ENCODE assay signal across 24 cellular contexts in genomic region chr2:20186855-20187187, GRCh38. TPM values are rescaled to one million over a fixed set of nuclear protein-coding genes. Genes with fewer than 3 reads are reported as not detected.
DNase-seq lines count a peak whose midpoint lies in the region; ATAC-seq and TF ChIP-seq lines count a peak whose summit lies in the region.
"Had no signal": no experiment of that assay in that cellular context is flagged by ENCODE, and none has a peak within 500 bp of the region (broad histone marks: within the 10 kb centered on the region; RNA-seq: fewer than 3 reads in every experiment).

No MANE protein-coding gene starts in this region.

- H3K79me2 ChIP-seq in mammary epithelial cell (ENCODE audit: insufficient read depth, low read length) = no peaks in the 10 kb centered on the region

- H3K27ac ChIP-seq in mammary epithelial cell (ENCODE audit: insufficient read depth, low read depth, low read length) (no peak overlapping the region), brain microvascular endothelial cell (peak overlapping the region; percentile 77), muscle layer of duodenum (ENCODE audit: low read length) (peak overlapping the region; percentile 45)
- no peak overlapping the region for H3K27ac ChIP-seq in CD4-positive, alpha-beta memory T cell (ENCODE audit: low read depth, low read length)
- no peak overlapping the region for H3K27ac ChIP-seq in CD8-positive, alpha-beta T cell (ENCODE audit: low read depth, low read length)
- H3K27ac ChIP-seq: cardiac muscle cell, gastrocnemius medialis, right atrium auricular region, tibial artery, VCaP had no signal

- no peak overlapping the region for H3K9ac ChIP-seq in mammary epithelial cell (ENCODE audit: insufficient read depth, low read length)

- H3K36me3 ChIP-seq in mammary epithelial cell (ENCODE audit: insufficient read depth, low read length) (no peaks in the 10 kb centered on the region), brain microvascular endothelial cell (replicated peaks) (no peaks in the 10 kb centered on the region), muscle layer of duodenum (ENCODE audit: control insufficient read depth in 1 of 2, insufficient read depth in 2 of 2, low read length in 2 of 2) (no peaks in the 10 kb centered on the region)
- H3K36me3 ChIP-seq in CD4-positive, alpha-beta memory T cell (ENCODE audit: insufficient read depth, low read length) = no peaks in the 10 kb centered on the region
- H3K36me3 ChIP-seq in CD8-positive, alpha-beta T cell (ENCODE audit: insufficient read depth, low read length) = no peaks in the 10 kb centered on the region
- H3K36me3 ChIP-seq: adrenal gland, cardiac muscle cell, gastrocnemius medialis, HAP-1, right atrium auricular region, tibial artery had no signal

- no peaks in the 10 kb centered on the region for H3K27me3 ChIP-seq in mammary epithelial cell (ENCODE audit: insufficient read depth, low read length)
- H3K27me3 ChIP-seq in brain microvascular endothelial cell (replicated peaks) = no peaks in the 10 kb centered on the region
- H3K27me3 ChIP-seq in muscle layer of duodenum (ENCODE audit: low read depth, low read length) = no peaks in the 10 kb centered on the region
- H3K27me3 ChIP-seq in CD4-positive, alpha-beta memory T cell (ENCODE audit: insufficient read depth, low read length) = no peaks in the 10 kb centered on the region
- no peaks in the 10 kb centered on the region for H3K27me3 ChIP-seq in CD8-positive, alpha-beta T cell (ENCODE audit: insufficient read depth, low read length)
- H3K27me3 ChIP-seq: adrenal gland, cardiac muscle cell, gastrocnemius medialis, right atrium auricular region had no signal

- no peaks in the 10 kb centered on the region for H3K9me3 ChIP-seq in mammary epithelial cell (replicated peaks; ENCODE audit: insufficient read depth, low read length)
- H3K9me3 ChIP-seq in muscle layer of duodenum (ENCODE audit: control insufficient read depth in 1 of 2, low read length in 2 of 2) = no peaks in the 10 kb centered on the region
- no peaks in the 10 kb centered on the region for H3K9me3 ChIP-seq in CD4-positive, alpha-beta memory T cell (ENCODE audit: control insufficient read depth in 1 of 2, low read length in 2 of 2)
- no peaks in the 10 kb centered on the region for H3K9me3 ChIP-seq in CD8-positive, alpha-beta T cell (ENCODE audit: low read length)
- H3K9me3 ChIP-seq: adrenal gland, gastrocnemius medialis, HAP-1, right atrium auricular region, tibial artery had no signal

- no peak overlapping the region for H3K4me3 Mint-ChIP-seq in MCF 10A (ENCODE audit: unreplicated experiment)
- H3K4me3 Mint-ChIP-seq in CD4-positive, alpha-beta memory T cell = no peak overlapping the region
- no peak overlapping the region for H3K4me3 Mint-ChIP-seq in CD8-positive, alpha-beta T cell
- H3K4me3 Mint-ChIP-seq: stimulated activated memory B cell treated with anti-CD40 and anti-IgM and Interleukin-4, amounts not matched to agents 10 μg/mL and 1 μg/mL and 100 μg/mL, for 72 hours; T-helper 17 cell had no signal

- intact Hi-C loops in MCF 10A (cut with micrococcal nuclease) = no loop called here
- intact Hi-C loops in mammary epithelial cell (cut with micrococcal nuclease) = no loop called here
- intact Hi-C loops in CD4-positive, alpha-beta memory T cell (cut with micrococcal nuclease) = no loop called here
- intact Hi-C loops in CD8-positive, alpha-beta T cell (cut with DNase I, micrococcal nuclease) = no loop called here

- no peaks in the 10 kb centered on the region for H4K20me1 ChIP-seq in mammary epithelial cell (ENCODE audit: insufficient read depth, low read length)

- H3K4me2 ChIP-seq in mammary epithelial cell (ENCODE audit: insufficient read depth, low read depth, low read length) = no peak overlapping the region

- no TSS peak for BruUV-seq in MCF 10A (replicated peaks; lab: Mats Ljungman, UMichigan)
- no TSS peak for BruUV-seq in mammary epithelial cell (replicated peaks; lab: Mats Ljungman, UMichigan)

- CTCF ChIA-PET in MCF 10A (lab: Yijun Ruan, JAX) = interaction anchor here (0.9 kb wide), 1 partner anchor 81 kb away, joined by 3 read pairs; no protein-coding TSS in a partner anchor
- CTCF ChIA-PET in mammary epithelial cell (lab: Charles Lee; ENCODE audit: low non-redundant PET) = no interaction called here
- CTCF ChIA-PET in CD4-positive, alpha-beta memory T cell (lab: Charles Lee; ENCODE audit: partially characterized antibody) = no interaction called here
- CTCF ChIA-PET in CD8-positive, alpha-beta T cell (lab: Charles Lee) = no interaction called here

- H3K27ac Mint-ChIP-seq in MCF 10A (ENCODE audit: low read depth, unreplicated experiment) = peak overlapping the region; percentile 46
- no peak overlapping the region for H3K27ac Mint-ChIP-seq in CD4-positive, alpha-beta memory T cell
- H3K27ac Mint-ChIP-seq in CD8-positive, alpha-beta T cell = no peak overlapping the region
- H3K27ac Mint-ChIP-seq: T-helper 17 cell had no signal

- DNase-seq in MCF 10A (ENCODE audit: unreplicated experiment) = no peak
- DNase-seq in mammary epithelial cell = no peak
- no peak for DNase-seq in brain microvascular endothelial cell
- no peak for DNase-seq in CD4-positive, alpha-beta memory T cell
- no peak for DNase-seq in CD8-positive, alpha-beta T cell
- no peak for DNase-seq in stimulated activated CD4-positive, alpha-beta T cell treated with anti-CD3 and anti-CD28 coated beads, Interleukin-2, amount 100 ng/mL, for 48 hours
- DNase-seq: 8988T; activated CD4-positive, alpha-beta T cell treated with anti-CD3 and anti-CD28 coated beads, Interleukin-2, amount 50 U/mL, for 4 hours; activated effector memory CD4-positive, alpha-beta T cell treated with anti-CD3 and anti-CD28 coated beads, Interleukin-2, amount 50 U/mL, for 16 hours; gastrocnemius medialis; KG1; NCI-H1092 treated with DMSO at 0.1 percent for 48 hours; NCI-H2081; T-helper 17 cell had no signal

- H3K4me1 ChIP-seq in mammary epithelial cell (ENCODE audit: insufficient read depth, low read length) (peaks cover 39% of the 10 kb centered on the region), muscle layer of duodenum (ENCODE audit: control insufficient read depth in 1 of 2, insufficient read depth in 2 of 2, low read length in 2 of 2) (peaks cover 0 to 3% of the 10 kb centered on the region in 2 donors)
- H3K4me1 ChIP-seq in CD4-positive, alpha-beta memory T cell (ENCODE audit: insufficient read depth, low read length) = no peaks in the 10 kb centered on the region
- no peaks in the 10 kb centered on the region for H3K4me1 ChIP-seq in CD8-positive, alpha-beta T cell (ENCODE audit: insufficient read depth, low read length)
- H3K4me1 ChIP-seq: gastrocnemius medialis, right atrium auricular region had no signal

- H3K9me3 Mint-ChIP-seq in MCF 10A (ENCODE audit: unreplicated experiment) = no peaks in the 10 kb centered on the region
- no peaks in the 10 kb centered on the region for H3K9me3 Mint-ChIP-seq in CD4-positive, alpha-beta memory T cell
- H3K9me3 Mint-ChIP-seq in CD8-positive, alpha-beta T cell = no peaks in the 10 kb centered on the region
- H3K9me3 Mint-ChIP-seq: stimulated activated memory B cell treated with anti-CD40 and anti-IgM and Interleukin-4, amounts not matched to agents 10 μg/mL and 1 μg/mL and 100 μg/mL, for 72 hours had no signal

- dilution Hi-C loops in mammary epithelial cell (cut with HindIII; ENCODE audit: low sequenced_read_pairs) = loop anchor here (5.0 kb wide), 2 partner anchors 45 to 80 kb away; no protein-coding TSS in a partner anchor

- in situ Hi-C loops in mammary epithelial cell (cut with MboI; ENCODE audit: low sequenced_read_pairs in 2 of 2) = no loop called here
- in situ Hi-C loops in brain microvascular endothelial cell (cut with HindIII; ENCODE audit: low pct_ligation_motif_present, low sequenced_read_pairs) = no loop called here

- TF ChIP-seq CTCF in MCF 10A (IDR thresholded peaks at IDR 0.05; ENCODE audit: unreplicated experiment) (no peak), mammary epithelial cell (conservative IDR thresholded peaks at IDR 0.05 in 1 of 2, IDR thresholded peaks at IDR 0.05 in 1 of 2; ENCODE audit: extremely low read depth in 1 of 2, insufficient read depth in 1 of 2, low read depth in 1 of 2, low read length in 2 of 2) (no peak), brain microvascular endothelial cell (IDR thresholded peaks at IDR 0.05; ENCODE audit: low read depth, low read length, missing control alignments) (no peak)
- TF ChIP-seq CTCF in CD8-positive, alpha-beta T cell (IDR thresholded peaks at IDR 0.05) = no peak

- peaks cover 28% of the 10 kb centered on the region for H3K4me1 Mint-ChIP-seq in MCF 10A (ENCODE audit: insufficient read depth, unreplicated experiment)
- H3K4me1 Mint-ChIP-seq in CD4-positive, alpha-beta memory T cell = no peaks in the 10 kb centered on the region
- no peaks in the 10 kb centered on the region for H3K4me1 Mint-ChIP-seq in CD8-positive, alpha-beta T cell (ENCODE audit: low read depth)
- H3K4me1 Mint-ChIP-seq: stimulated activated memory B cell treated with anti-CD40 and anti-IgM and Interleukin-4, amounts not matched to agents 10 μg/mL and 1 μg/mL and 100 μg/mL, for 72 hours had no signal

- POLR2A ChIA-PET in MCF 10A (lab: Yijun Ruan, JAX) = interaction anchor here (1.1 to 2.1 kb wide), 3 partner anchors 27 to 45 kb away, joined by 3 to 7 read pairs (median 5); no protein-coding TSS in a partner anchor
- POLR2A ChIA-PET in CD4-positive, alpha-beta memory T cell (lab: Charles Lee; ENCODE audit: partially characterized antibody) = no interaction called here
- POLR2A ChIA-PET in CD8-positive, alpha-beta T cell (lab: Charles Lee) = no interaction called here

- no peak for ATAC-seq in HG03342 (IDR thresholded peaks at IDR 0.05; ENCODE audit: unreplicated experiment)
- ATAC-seq in CD8-positive, alpha-beta T cell = no peak
- ATAC-seq: esophagus mucosa, gastrocnemius medialis had no signal

- no peaks in the 10 kb centered on the region for H3K36me3 Mint-ChIP-seq in MCF 10A (ENCODE audit: insufficient read depth, unreplicated experiment)
- no peaks in the 10 kb centered on the region for H3K36me3 Mint-ChIP-seq in CD4-positive, alpha-beta memory T cell
- no peaks in the 10 kb centered on the region for H3K36me3 Mint-ChIP-seq in CD8-positive, alpha-beta T cell
- H3K36me3 Mint-ChIP-seq: stimulated activated memory B cell treated with anti-CD40 and anti-IgM and Interleukin-4, amounts not matched to agents 10 μg/mL and 1 μg/mL and 100 μg/mL, for 72 hours had no signal

- 94% methylated on average over 4 of the region's 4 CpGs for WGBS in mammary epithelial cell (ENCODE audit: low coverage, missing lambda C conversion rate)

- H2AFZ ChIP-seq in mammary epithelial cell (ENCODE audit: low read depth, low read length) = no peak overlapping the region

- no peak overlapping the region for H3K4me3 ChIP-seq in mammary epithelial cell (replicated peaks in 1 of 3; ENCODE audit: insufficient read depth in 1 of 3, low read depth in 2 of 3, low read length in 3 of 3)
- no peak overlapping the region for H3K4me3 ChIP-seq in brain microvascular endothelial cell (ENCODE audit: low read depth, low read length)
- no peak overlapping the region for H3K4me3 ChIP-seq in muscle layer of duodenum (ENCODE audit: low read depth in 1 of 2, low read length in 2 of 2)
- H3K4me3 ChIP-seq in CD4-positive, alpha-beta memory T cell (ENCODE audit: low read length in 2 of 2) = no peak overlapping the region
- H3K4me3 ChIP-seq in CD8-positive, alpha-beta T cell (ENCODE audit: low read depth, low read length) = no peak overlapping the region
- H3K4me3 ChIP-seq: adrenal gland, cardiac muscle cell, gastrocnemius medialis, HAP-1, right atrium auricular region, tibial artery had no signal

- no peaks in the 10 kb centered on the region for H3K27me3 Mint-ChIP-seq in MCF 10A (ENCODE audit: insufficient read depth, unreplicated experiment)
- no peaks in the 10 kb centered on the region for H3K27me3 Mint-ChIP-seq in CD4-positive, alpha-beta memory T cell
- no peaks in the 10 kb centered on the region for H3K27me3 Mint-ChIP-seq in CD8-positive, alpha-beta T cell (ENCODE audit: low read depth)

RNA-seq across cellular contexts. Expression of gene SDC1, which starts 38.1 kb away (rescaled TPM):
- total RNA-seq in MCF 10A (2022) (214 and 232 TPM in 2 replicates), mammary epithelial cell (1,000 to 10,000 TPM in 1 of 2 donors, 100 to 1,000 TPM in 1; 574 to 1,408 TPM)
- polyA plus RNA-seq in mammary epithelial cell = 1,215 TPM
- polyA minus RNA-seq in mammary epithelial cell = 602 TPM
- under 1 TPM in 1 of 2 experiments, not detected in 1; 0.09 TPM for total RNA-seq in CD4-positive, alpha-beta memory T cell
- polyA plus RNA-seq in CD4-positive, alpha-beta memory T cell = not detected
- total RNA-seq in CD8-positive, alpha-beta T cell = not detected
- total RNA-seq: T-helper 17 cell had no signal

Comparison
In these comparisons a context has a peak if more than half of its experiments do, and no peak if none do; other contexts are left out.
1. H3K27ac ChIP-seq: peak in brain microvascular endothelial cell (single experiment) and muscle layer of duodenum (single experiment); none in mammary epithelial cell (single experiment), CD4-positive, alpha-beta memory T cell (single experiment) and CD8-positive, alpha-beta T cell (single experiment).
2. RNA of gene SDC1, which starts 38.1 kb away (total RNA-seq): 574 to 1,408 TPM in mammary epithelial cell and 214 to 232 TPM in MCF 10A; 0.09 TPM in CD4-positive, alpha-beta memory T cell and not detected in CD8-positive, alpha-beta T cell; every median in the first group is over 100 times any median in the second.